In the genomic region with DNA sequence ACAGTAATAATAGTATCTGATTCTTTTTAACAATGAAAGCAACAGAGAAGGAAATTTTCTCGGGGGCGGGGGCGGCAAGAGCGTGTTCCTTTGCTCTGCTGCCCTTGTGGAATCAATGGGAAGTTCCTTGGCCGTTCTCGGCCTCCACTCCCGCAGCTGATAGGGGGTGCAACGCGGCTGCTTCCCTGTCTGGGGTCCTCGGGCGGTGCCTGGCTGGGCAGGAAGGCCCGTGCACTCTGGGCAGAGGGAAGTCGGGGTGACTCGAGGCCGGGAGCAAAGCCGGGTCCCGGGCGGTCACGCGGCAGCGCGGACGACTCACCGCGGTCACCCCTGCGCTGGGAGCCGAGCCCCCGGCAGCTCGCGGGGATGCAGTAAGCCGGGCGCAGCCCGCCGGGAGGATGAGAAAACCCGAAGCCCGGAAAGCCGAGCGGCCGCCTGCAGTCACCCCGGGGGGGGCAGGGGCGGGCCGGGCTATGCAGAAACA, we compare ENCODE assay signal across 8 cellular contexts. TPM values are rescaled to one million over a fixed set of nuclear protein-coding genes. Genes with fewer than 3 reads are reported as not detected.
DNase-seq lines count a peak whose midpoint lies in the region; ATAC-seq and TF ChIP-seq lines count a peak whose summit lies in the region.

No MANE protein-coding gene starts in this region.

- H3K27me3 ChIP-seq in SU-DHL-6 (ENCODE audit: low read length) = no peaks in the 10 kb centered on the region
- peaks cover 78% of the 10 kb centered on the region for H3K27me3 ChIP-seq in transverse colon

- H3K4me3 ChIP-seq in SU-DHL-6 (ENCODE audit: insufficient read depth, low read length, poor library complexity, severe bottlenecking) (peak overlapping the region; percentile 50), transverse colon (peak overlapping the region; percentile 6 to 68 (median 34))

- H3K27ac ChIP-seq in SU-DHL-6 (ENCODE audit: low read depth, low read length) = peak overlapping the region; percentile 46; the same call in 1 of the 2 replicates
- no peak overlapping the region for H3K27ac ChIP-seq in transverse colon

- no peak for TF ChIP-seq CTCF in SU-DHL-6 (IDR thresholded peaks at IDR 0.05; ENCODE audit: insufficient read depth, low read length, poor library complexity, severe bottlenecking)
- TF ChIP-seq CTCF in transverse colon (IDR thresholded peaks at IDR 0.05) = no peak

- peak overlapping the region; percentile 39 for H3K4me3 Mint-ChIP-seq in activated naive CD8-positive, alpha-beta T cell treated with anti-CD3 and anti-CD28 coated beads, Interleukin-2, amount 10 ng/mL, durations not matched to agents 7 days and 5 days
- H3K4me3 Mint-ChIP-seq in activated naive CD8-positive, alpha-beta T cell treated with anti-CD3 and anti-CD28 coated beads for 36 hours = no peak overlapping the region
- H3K4me3 Mint-ChIP-seq in immature natural killer cell = peak overlapping the region in 4 of 5 donors; percentile 32 to 64 (median 44)

- intact Hi-C loops in transverse colon (cut with DNase I; ENCODE audit: low total_unique reads) = no loop called here

- POLR2A ChIA-PET in activated naive CD8-positive, alpha-beta T cell treated with anti-CD3 and anti-CD28 coated beads, Interleukin-2, amount 10 ng/mL, durations not matched to agents 7 days and 5 days (lab: Charles Lee) = no interaction called here

- peak overlapping the region; percentile 31 for H3K9ac ChIP-seq in SU-DHL-6 (ENCODE audit: low read length)

- 3% methylated on average over 34 of the region's 42 CpGs; no CpG with 5 or more reads in 1 of the 2 donors for WGBS in transverse colon (ENCODE audit: low coverage in 1 of 2), 2 donors

- H3K4me1 Mint-ChIP-seq in activated naive CD8-positive, alpha-beta T cell treated with anti-CD3 and anti-CD28 coated beads, Interleukin-2, amount 10 ng/mL, durations not matched to agents 7 days and 5 days = peaks cover 18% of the 10 kb centered on the region
- H3K4me1 Mint-ChIP-seq in activated naive CD8-positive, alpha-beta T cell treated with anti-CD3 and anti-CD28 coated beads for 36 hours = peaks cover 22% of the 10 kb centered on the region
- peaks cover 7 to 14% of the 10 kb centered on the region in 2 donors for H3K4me1 Mint-ChIP-seq in immature natural killer cell

- H3K4me1 ChIP-seq in transverse colon = peaks cover 10 to 54% (median 47%) of the 10 kb centered on the region in 4 donors

- H4K20me1 ChIP-seq in SU-DHL-6 (ENCODE audit: low read depth, low read length) = no peaks in the 10 kb centered on the region

- H3K36me3 Mint-ChIP-seq in activated naive CD8-positive, alpha-beta T cell treated with anti-CD3 and anti-CD28 coated beads, Interleukin-2, amount 10 ng/mL, durations not matched to agents 7 days and 5 days = no peaks in the 10 kb centered on the region
- peaks cover 1% of the 10 kb centered on the region for H3K36me3 Mint-ChIP-seq in activated naive CD8-positive, alpha-beta T cell treated with anti-CD3 and anti-CD28 coated beads for 36 hours
- H3K36me3 Mint-ChIP-seq in immature natural killer cell = no peaks in the 10 kb centered on the region

- no peak overlapping the region for H3K27ac Mint-ChIP-seq in activated naive CD8-positive, alpha-beta T cell treated with anti-CD3 and anti-CD28 coated beads, Interleukin-2, amount 10 ng/mL, durations not matched to agents 7 days and 5 days
- no peak overlapping the region for H3K27ac Mint-ChIP-seq in activated naive CD8-positive, alpha-beta T cell treated with anti-CD3 and anti-CD28 coated beads for 36 hours
- no peak overlapping the region for H3K27ac Mint-ChIP-seq in immature natural killer cell

- in situ Hi-C loops in transverse colon (cut with MboI; ENCODE audit: low pct_ligation_motif_present in 1 of 4, low pct_unique_long_range_greater_than_20kb in 1 of 4, low sequenced_read_pairs in 3 of 4) = no loop called here

- peak overlapping the region; percentile 64 for H3K4me2 ChIP-seq in SU-DHL-6 (ENCODE audit: low read depth, low read length, poor library complexity, severe bottlenecking)

- H3K27me3 Mint-ChIP-seq in activated naive CD8-positive, alpha-beta T cell treated with anti-CD3 and anti-CD28 coated beads, Interleukin-2, amount 10 ng/mL, durations not matched to agents 7 days and 5 days = peaks cover 43% of the 10 kb centered on the region
- peaks cover 63% of the 10 kb centered on the region for H3K27me3 Mint-ChIP-seq in activated naive CD8-positive, alpha-beta T cell treated with anti-CD3 and anti-CD28 coated beads for 36 hours
- peaks cover 7 to 17% (median 17%) of the 10 kb centered on the region in 3 donors for H3K27me3 Mint-ChIP-seq in immature natural killer cell (ENCODE audit: low read depth in 3 of 3)

- H3K36me3 ChIP-seq in SU-DHL-6 (ENCODE audit: low read length) = no peaks in the 10 kb centered on the region
- no peaks in the 10 kb centered on the region for H3K36me3 ChIP-seq in transverse colon

- ATAC-seq in activated naive CD8-positive, alpha-beta T cell treated with anti-CD3 and anti-CD28 coated beads, Interleukin-2, amount 10 ng/mL, durations not matched to agents 7 days and 5 days (ENCODE audit: low read depth) = no peak
- ATAC-seq in HG02870 (IDR thresholded peaks at IDR 0.05; ENCODE audit: unreplicated experiment) = no peak
- no peak for ATAC-seq in GM19452 (IDR thresholded peaks at IDR 0.05; ENCODE audit: unreplicated experiment)

- H2AFZ ChIP-seq in SU-DHL-6 (ENCODE audit: low read depth, low read length, severe bottlenecking) = no peak overlapping the region

- no peak for TF ChIP-seq POLR2A in transverse colon (IDR thresholded peaks at IDR 0.05)

- H3K9me2 ChIP-seq in SU-DHL-6 (replicated peaks; ENCODE audit: insufficient read depth, low read length) = no peaks in the 10 kb centered on the region

- DNase-seq in activated naive CD8-positive, alpha-beta T cell treated with anti-CD3 and anti-CD28 coated beads, Interleukin-2, amount 10 ng/mL, durations not matched to agents 7 days and 5 days = no peak
- DNase-seq in activated naive CD8-positive, alpha-beta T cell treated with anti-CD3 and anti-CD28 coated beads for 36 hours = no peak
- DNase-seq in immature natural killer cell (no peak), transverse colon (no peak), HCEC 1CT (no peak)

- no peaks in the 10 kb centered on the region for H3K79me2 ChIP-seq in SU-DHL-6 (ENCODE audit: insufficient read depth, low read length)

- no peak for TF ChIP-seq EP300 in transverse colon (IDR thresholded peaks at IDR 0.05; ENCODE audit: low read depth)

- no peaks in the 10 kb centered on the region for H3K9me3 ChIP-seq in SU-DHL-6 (ENCODE audit: insufficient read depth, low read length)
- H3K9me3 ChIP-seq in transverse colon = no peaks in the 10 kb centered on the region

- H3F3A ChIP-seq in SU-DHL-6 (ENCODE audit: insufficient read depth) = 0 out of 2 replicates have a peak, but pooled peaks cover 7% of the 10 kb centered on the region

- no peaks in the 10 kb centered on the region for H3K9me3 Mint-ChIP-seq in activated naive CD8-positive, alpha-beta T cell treated with anti-CD3 and anti-CD28 coated beads, Interleukin-2, amount 10 ng/mL, durations not matched to agents 7 days and 5 days
- no peaks in the 10 kb centered on the region for H3K9me3 Mint-ChIP-seq in activated naive CD8-positive, alpha-beta T cell treated with anti-CD3 and anti-CD28 coated beads for 36 hours
- no peaks in the 10 kb centered on the region for H3K9me3 Mint-ChIP-seq in immature natural killer cell

RNA-seq across cellular contexts. Expression of a gene that starts 2.5 kb away (rescaled TPM):
- under 1 TPM; 0.31 to 0.86 TPM for total RNA-seq in activated naive CD8-positive, alpha-beta T cell treated with anti-CD3 and anti-CD28 coated beads, Interleukin-2, amount 10 ng/mL, durations not matched to agents 7 days and 5 days
- total RNA-seq in activated naive CD8-positive, alpha-beta T cell treated with anti-CD3 and anti-CD28 coated beads for 36 hours = not detected
- not detected for polyA plus RNA-seq in immature natural killer cell
- 10 to 100 TPM in 1 of 4 donors, 1 to 10 TPM in 3; 2.4 to 12.7 (median 4.6) TPM for total RNA-seq in transverse colon

RNA-seq across cellular contexts. Expression of a gene that starts 7.0 kb away (rescaled TPM):
- total RNA-seq in activated naive CD8-positive, alpha-beta T cell treated with anti-CD3 and anti-CD28 coated beads, Interleukin-2, amount 10 ng/mL, durations not matched to agents 7 days and 5 days = 1 to 10 TPM; 5.8 to 7.4 TPM
- total RNA-seq in activated naive CD8-positive, alpha-beta T cell treated with anti-CD3 and anti-CD28 coated beads for 36 hours = 1 to 10 TPM; 1.4 TPM
- 1 to 10 TPM in 1 of 3 donors, under 1 TPM in 1, not detected in 1; 0.34 to 1.1 TPM for polyA plus RNA-seq in immature natural killer cell
- total RNA-seq in transverse colon = 1 to 10 TPM; 2.9 to 7.2 (median 6.7) TPM

RNA-seq across cellular contexts. Expression of a gene that starts 22.9 kb away (rescaled TPM):
- 10 to 100 TPM; 30.9 to 33.5 TPM for total RNA-seq in activated naive CD8-positive, alpha-beta T cell treated with anti-CD3 and anti-CD28 coated beads, Interleukin-2, amount 10 ng/mL, durations not matched to agents 7 days and 5 days
- 10 to 100 TPM; 21.1 to 22.0 TPM for total RNA-seq in activated naive CD8-positive, alpha-beta T cell treated with anti-CD3 and anti-CD28 coated beads for 36 hours
- 10 to 100 TPM; 29.6 to 45.7 (median 31.6) TPM for polyA plus RNA-seq in immature natural killer cell
- total RNA-seq in transverse colon = 10 to 100 TPM; 54.8 to 96.7 (median 78.1) TPM

RNA-seq across cellular contexts. Expression of a gene that starts 52.2 kb away (rescaled TPM):
- 100 to 1,000 TPM; 218 to 243 TPM for total RNA-seq in activated naive CD8-positive, alpha-beta T cell treated with anti-CD3 and anti-CD28 coated beads, Interleukin-2, amount 10 ng/mL, durations not matched to agents 7 days and 5 days
- 100 to 1,000 TPM; 126 to 127 TPM for total RNA-seq in activated naive CD8-positive, alpha-beta T cell treated with anti-CD3 and anti-CD28 coated beads for 36 hours
- polyA plus RNA-seq in immature natural killer cell = 100 to 1,000 TPM in 2 of 3 donors, 10 to 100 TPM in 1; 98.1 to 249 (median 131) TPM
- 100 to 1,000 TPM; 202 to 648 (median 354) TPM for total RNA-seq in transverse colon
